In genomic region chr12:62259993-62260732, GRCh38 we compare ENCODE assay signal across 8 cellular contexts. TPM values are rescaled to one million over a fixed set of nuclear protein-coding genes. Genes with fewer than 3 reads are reported as not detected.
DNase-seq lines count a peak whose midpoint lies in the region; TF ChIP-seq lines count a peak whose summit lies in the region.

USP15 (plus strand) TSS chr12:62260404; CDS start chr12:62260415, 11 bp downstream.

- H3K4me3 ChIP-seq in endodermal cell (ENCODE audit: low read length): peak within 1 kb of the TSS; percentile 99

- peak; percentile 73 for TF ChIP-seq CTCF in GM20000 (IDR thresholded peaks at IDR 0.05; ENCODE audit: extremely low read depth, missing control alignments)
- TF ChIP-seq CTCF in endodermal cell (conservative IDR thresholded peaks at IDR 0.05): peak; percentile 90

- peak within 1 kb of the TSS; percentile 97 for H3K27ac Mint-ChIP-seq in endodermal cell

- H3K9me3 Mint-ChIP-seq in endodermal cell: no peaks in the 10 kb centered on the region

- no peaks in the 10 kb centered on the region for H3K27me3 Mint-ChIP-seq in endodermal cell (ENCODE audit: insufficient read depth)

- DNase-seq in COR-L47 (lab: John Stamatoyannopoulos, UW): peak; percentile 97
- peak; percentile 83 for DNase-seq in GM20000 (ENCODE audit: low spot score)
- DNase-seq in HT-29 (ENCODE audit: low spot score): peak; percentile 94
- DNase-seq in NOMO-1 (lab: John Stamatoyannopoulos, UW; ENCODE audit: unreplicated experiment in 2 of 2): peak; percentile 89 to 93
- DNase-seq in activated CD8-positive, alpha-beta memory T cell treated with anti-CD3 and anti-CD28 coated beads, Interleukin-2, amount 50 U/mL, for 1 hour (ENCODE audit: extremely low read depth): peak; percentile 87
- peak; percentile 100 for DNase-seq in endodermal cell
- DNase-seq in mesenteric fat pad (ENCODE audit: low spot score): peak; percentile 98
- DNase-seq in stimulated activated CD8-positive, alpha-beta memory T cell treated with anti-CD3 and anti-CD28 coated beads, Interleukin-15, amount 100 ng/mL, for 24 hours (ENCODE audit: low read depth): peak; percentile 81

- 0% methylated on average over 12 to 61 of the region's 61 CpGs for WGBS in endodermal cell (ENCODE audit: insufficient coverage in 1 of 2, insufficient read length in 1 of 2), 2 experiments

- peak within 1 kb of the TSS; percentile 67 for H3K27ac ChIP-seq in endodermal cell (ENCODE audit: low read depth, low read length)

- peak within 1 kb of the TSS; percentile 98 for H3K4me3 Mint-ChIP-seq in endodermal cell

- H3K9ac ChIP-seq in endodermal cell (ENCODE audit: extremely low read depth, low read length, poor library complexity, severe bottlenecking): peak within 1 kb of the TSS; percentile 73

- no peaks in the 10 kb centered on the region for H3K36me3 Mint-ChIP-seq in endodermal cell (ENCODE audit: low read depth)

- no peaks in the 10 kb centered on the region for H3K27me3 ChIP-seq in endodermal cell (ENCODE audit: control insufficient read depth, insufficient read depth, low read length, poor library complexity, severe bottlenecking)

- no peaks in the 10 kb centered on the region for H3K4me1 Mint-ChIP-seq in endodermal cell

- H3K9me3 ChIP-seq in endodermal cell (ENCODE audit: control insufficient read depth, low read length): no peaks in the 10 kb centered on the region

- no peaks in the 10 kb centered on the region for H3K4me1 ChIP-seq in endodermal cell (ENCODE audit: control insufficient read depth, insufficient read depth, low read length)

- H3K36me3 ChIP-seq in endodermal cell (ENCODE audit: control insufficient read depth, insufficient read depth, low read length): no peaks in the 10 kb centered on the region

RNA-seq across cellular contexts. Expression of gene USP15, which starts in this region (rescaled TPM):
- 24.6 and 27.1 TPM in 2 replicates for total RNA-seq in HT-29 (2014; rRNA removed; shearing (Covaris generic))
- total RNA-seq in endodermal cell (10 to 100 TPM; 27.9 to 29.1 TPM), mesenteric fat pad (78.9 TPM)
- 31.3 TPM for polyA plus RNA-seq in endodermal cell (2013, experiment 1 of 2)
- 29.7 TPM for polyA plus RNA-seq in endodermal cell (2013, experiment 2 of 2)

Comparison
In these comparisons a context has a peak if more than half of its experiments do, and no peak if none do; other contexts are left out.
1. Peak in every context shown above with its lines: DNase-seq, H3K4me3 ChIP-seq and H3K27ac ChIP-seq.